Comparison of ENCODE assay signal across 8 cellular contexts in genomic region chr1:44835738-44836675, GRCh38. TPM values are rescaled to one million over a fixed set of nuclear protein-coding genes. Genes with fewer than 3 reads are reported as not detected.
A peak's percentile ranks its signal among the peaks of the same experiment; 100 is the strongest.
DNase-seq lines count a peak whose midpoint lies in the region; ATAC-seq and TF ChIP-seq lines count a peak whose summit lies in the region.

No MANE protein-coding gene starts in this region.

- CTCF ChIA-PET in Calu3 (lab: Charles Lee): interaction anchor here (0.9 kb wide), 1 partner anchor 36 kb away, joined by 4 read pairs; the partner anchor contains the start of gene PLK3

- BruUV-seq in Calu3 (replicated peaks; lab: Mats Ljungman, UMichigan): no TSS peak

- no peaks in the 10 kb centered on the region for H3K79me2 ChIP-seq in GM23338 (replicated peaks; ENCODE audit: insufficient read depth)

- intact Hi-C loops in Calu3 (cut with micrococcal nuclease; ENCODE audit: unreplicated experiment): loop anchor here (5.0 kb wide), 1 partner anchor 176 kb away; the partner anchor contains the start of genes HECTD3 and UROD
- intact Hi-C loops in left cardiac atrium (cut with DNase I): loop anchor here (5.0 to 10.0 kb wide), 5 partner anchors 49 to 466 kb away; partner anchors contain the start of genes BEST4 (in 2 of the 2), HECTD3 (in 1 of the 2) and UROD (in 1 of the 2)

- H3F3A ChIP-seq in GM23338 (replicated peaks; ENCODE audit: low read depth): no peaks in the 10 kb centered on the region

- no peak overlapping the region for H3K4me3 ChIP-seq in GM23338

- DNase-seq in Calu3 (peak; percentile 91), GM23338 (ENCODE audit: low spot score) (peak; percentile 95), NCI-H146 (lab: John Stamatoyannopoulos, UW) (peak; percentile 70), SW480 (ENCODE audit: low spot score) (peak; percentile 69), left cardiac atrium (peak; percentile 92), renal cortical epithelial cell (ENCODE audit: low read depth) (peak; percentile 74)
- DNase-seq in activated naive CD8-positive, alpha-beta T cell treated with anti-CD3 and anti-CD28 coated beads, Interleukin-2, amount 10 ng/mL, durations not matched to agents 7 days and 5 days: peak; percentile 87

- ATAC-seq in GM23338 (peak; percentile 84), left cardiac atrium (peak; percentile 82 to 86), GM19324 (IDR thresholded peaks at IDR 0.05; ENCODE audit: low FRiP score, unreplicated experiment) (no peak)
- ATAC-seq in activated naive CD8-positive, alpha-beta T cell treated with anti-CD3 and anti-CD28 coated beads, Interleukin-2, amount 10 ng/mL, durations not matched to agents 7 days and 5 days (ENCODE audit: low read depth): peak; percentile 96

- no peak overlapping the region for H3K27ac ChIP-seq in GM23338 (ENCODE audit: low read depth)

- H3K27me3 ChIP-seq in GM23338 (ENCODE audit: insufficient read depth): no peaks in the 10 kb centered on the region

- H3K4me1 Mint-ChIP-seq in Calu3 (ENCODE audit: low read depth, unreplicated experiment): no peaks in the 10 kb centered on the region
- H3K4me1 Mint-ChIP-seq in GM23338: peaks cover 12% of the 10 kb centered on the region; the same call in 2 of the 3 replicates
- H3K4me1 Mint-ChIP-seq in activated naive CD8-positive, alpha-beta T cell treated with anti-CD3 and anti-CD28 coated beads, Interleukin-2, amount 10 ng/mL, durations not matched to agents 7 days and 5 days: peaks cover 10% of the 10 kb centered on the region

- peaks cover 4% of the 10 kb centered on the region for H3K36me3 Mint-ChIP-seq in Calu3 (ENCODE audit: insufficient read depth, unreplicated experiment)
- no peaks in the 10 kb centered on the region for H3K36me3 Mint-ChIP-seq in GM23338 (ENCODE audit: low read depth)
- no peaks in the 10 kb centered on the region for H3K36me3 Mint-ChIP-seq in activated naive CD8-positive, alpha-beta T cell treated with anti-CD3 and anti-CD28 coated beads, Interleukin-2, amount 10 ng/mL, durations not matched to agents 7 days and 5 days

- TF ChIP-seq CTCF in Calu3 (IDR thresholded peaks at IDR 0.05; ENCODE audit: unreplicated experiment) (peak; percentile 85), GM23338 (conservative IDR thresholded peaks at IDR 0.05; ENCODE audit: low read depth in 2 of 2) (peak; percentile 93 to 95)

- H3K4me2 ChIP-seq in GM23338: no peak overlapping the region

- no peak overlapping the region for H2AFZ ChIP-seq in GM23338

- POLR2A ChIA-PET in activated naive CD8-positive, alpha-beta T cell treated with anti-CD3 and anti-CD28 coated beads, Interleukin-2, amount 10 ng/mL, durations not matched to agents 7 days and 5 days (lab: Charles Lee): interaction anchor here (0.6 to 1.9 kb wide), 6 partner anchors 17 to 179 kb away, joined by 3 to 9 read pairs (median 6); partner anchors contain the start of genes BTBD19, HECTD3 and PLK3

- no peaks in the 10 kb centered on the region for H3K9me2 ChIP-seq in GM23338 (ENCODE audit: insufficient read depth)

- H3K27ac Mint-ChIP-seq in Calu3 (ENCODE audit: unreplicated experiment) (no peak overlapping the region), GM23338 (no peak overlapping the region)
- H3K27ac Mint-ChIP-seq in activated naive CD8-positive, alpha-beta T cell treated with anti-CD3 and anti-CD28 coated beads, Interleukin-2, amount 10 ng/mL, durations not matched to agents 7 days and 5 days: peak overlapping the region; percentile 10

- H3K9me3 Mint-ChIP-seq in Calu3 (ENCODE audit: low read depth, unreplicated experiment): no peaks in the 10 kb centered on the region
- H3K9me3 Mint-ChIP-seq in GM23338: no peaks in the 10 kb centered on the region
- no peaks in the 10 kb centered on the region for H3K9me3 Mint-ChIP-seq in activated naive CD8-positive, alpha-beta T cell treated with anti-CD3 and anti-CD28 coated beads, Interleukin-2, amount 10 ng/mL, durations not matched to agents 7 days and 5 days

- H3K27me3 Mint-ChIP-seq in Calu3 (ENCODE audit: unreplicated experiment) (no peaks in the 10 kb centered on the region), GM23338 (ENCODE audit: insufficient read depth, low read depth, poor library complexity) (peaks cover 3% of the 10 kb centered on the region)
- H3K27me3 Mint-ChIP-seq in activated naive CD8-positive, alpha-beta T cell treated with anti-CD3 and anti-CD28 coated beads, Interleukin-2, amount 10 ng/mL, durations not matched to agents 7 days and 5 days: peaks cover 3% of the 10 kb centered on the region

- H3K36me3 ChIP-seq in GM23338 (ENCODE audit: insufficient read depth): no peaks in the 10 kb centered on the region

- H3K4me1 ChIP-seq in GM23338 (ENCODE audit: insufficient read depth): no peaks in the 10 kb centered on the region; the same call in 1 of the 2 replicates

- H4K20me1 ChIP-seq in GM23338 (replicated peaks; ENCODE audit: insufficient read depth): no peaks in the 10 kb centered on the region

- H3K4me3 Mint-ChIP-seq in Calu3 (ENCODE audit: low read depth, unreplicated experiment): no peak overlapping the region
- H3K4me3 Mint-ChIP-seq in GM23338: no peak overlapping the region
- peak overlapping the region; percentile 21 for H3K4me3 Mint-ChIP-seq in activated naive CD8-positive, alpha-beta T cell treated with anti-CD3 and anti-CD28 coated beads, Interleukin-2, amount 10 ng/mL, durations not matched to agents 7 days and 5 days

TF ChIP-seq in GM23338, 12 proteins besides CTCF, POLR2A, EP300 and RAD21 (continues in another document):
- TF ChIP-seq ZNF331 (CRISPR knock-in tag; IDR thresholded peaks at IDR 0.05; ENCODE audit: low read depth): no peak
- no peak for TF ChIP-seq STAT1 (IDR thresholded peaks at IDR 0.05; ENCODE audit: unreplicated experiment)
- no peak for TF ChIP-seq CREB1 (CRISPR knock-in tag; IDR thresholded peaks at IDR 0.05; ENCODE audit: low read depth)
- no peak for TF ChIP-seq JUNB (IDR thresholded peaks at IDR 0.05; ENCODE audit: unreplicated experiment)
- TF ChIP-seq EZH2 (IDR thresholded peaks at IDR 0.05; ENCODE audit: low read depth, unreplicated experiment): no peak

RNA-seq across cellular contexts. Expression of gene PTCH2, which starts 7.0 kb away (rescaled TPM):
- 0.76 and 0.78 TPM in 2 replicates for total RNA-seq in Calu3 (2022)
- total RNA-seq in GM23338 (2014; rRNA removed; shearing (Covaris generic)): 0.63 and 0.74 TPM in 2 replicates
- polyA plus RNA-seq in GM23338 (2016; fragmentation: Nextera tagmentation; extraction: Ambion mirVana): 0.52 and 0.74 TPM in 2 replicates
- 1 to 10 TPM; 1.0 to 1.6 TPM for total RNA-seq in activated naive CD8-positive, alpha-beta T cell treated with anti-CD3 and anti-CD28 coated beads, Interleukin-2, amount 10 ng/mL, durations not matched to agents 7 days and 5 days
- total RNA-seq in left cardiac atrium: under 1 TPM; 0.58 to 0.59 TPM
- 0.10 TPM in 1 of 2 replicates, not detected in the other for total RNA-seq in renal cortical epithelial cell

RNA-seq across cellular contexts. Expression of gene BTBD19, which starts 27.7 kb away (rescaled TPM):
- 5.2 and 5.9 TPM in 2 replicates for total RNA-seq in Calu3 (2022)
- 0.16 and 0.66 TPM in 2 replicates for total RNA-seq in GM23338 (2014; rRNA removed; shearing (Covaris generic))
- 0.33 and 0.37 TPM in 2 replicates for polyA plus RNA-seq in GM23338 (2016; fragmentation: Nextera tagmentation; extraction: Ambion mirVana)
- total RNA-seq in activated naive CD8-positive, alpha-beta T cell treated with anti-CD3 and anti-CD28 coated beads, Interleukin-2, amount 10 ng/mL, durations not matched to agents 7 days and 5 days: 1 to 10 TPM; 5.2 to 5.6 TPM
- 1 to 10 TPM; 4.0 to 8.6 TPM for total RNA-seq in left cardiac atrium
- 1.2 and 4.4 TPM in 2 replicates for total RNA-seq in renal cortical epithelial cell

RNA-seq across cellular contexts. Expression of gene DYNLT4, which starts 28.9 kb away (rescaled TPM):
- total RNA-seq in Calu3 (2022) (0.66 and 0.69 TPM in 2 replicates), left cardiac atrium (under 1 TPM; 0.71 to 0.79 TPM), renal cortical epithelial cell (0.30 and 1.7 TPM in 2 replicates)
- 0.73 TPM in 1 of 2 replicates, not detected in the other for total RNA-seq in GM23338 (2014; rRNA removed; shearing (Covaris generic))
- polyA plus RNA-seq in GM23338 (2016; fragmentation: Nextera tagmentation; extraction: Ambion mirVana): not detected in 2 replicates
- under 1 TPM; 0.43 to 0.97 TPM for total RNA-seq in activated naive CD8-positive, alpha-beta T cell treated with anti-CD3 and anti-CD28 coated beads, Interleukin-2, amount 10 ng/mL, durations not matched to agents 7 days and 5 days

RNA-seq across cellular contexts. Expression of gene PLK3, which starts 35.8 kb away (rescaled TPM):
- total RNA-seq in Calu3 (2022): 15.6 and 17.8 TPM in 2 replicates
- total RNA-seq in GM23338 (2014; rRNA removed; shearing (Covaris generic)): 11.8 and 15.1 TPM in 2 replicates
- polyA plus RNA-seq in GM23338 (2016; fragmentation: Nextera tagmentation; extraction: Ambion mirVana): 7.6 and 8.7 TPM in 2 replicates
- 10 to 100 TPM; 68.8 to 70.7 TPM for total RNA-seq in activated naive CD8-positive, alpha-beta T cell treated with anti-CD3 and anti-CD28 coated beads, Interleukin-2, amount 10 ng/mL, durations not matched to agents 7 days and 5 days
- 10 to 100 TPM in 1 of 2 donors, 1 to 10 TPM in 1; 7.6 to 16.1 TPM for total RNA-seq in left cardiac atrium
- total RNA-seq in renal cortical epithelial cell: 14.2 and 16.6 TPM in 2 replicates

RNA-seq across cellular contexts. Expression of gene BEST4, which starts 48.0 kb away (rescaled TPM):
- 0.40 TPM in 1 of 2 replicates, not detected in the other for total RNA-seq in Calu3 (2022)
- total RNA-seq in GM23338 (2014; rRNA removed; shearing (Covaris generic)): 0.58 and 0.63 TPM in 2 replicates
- 1.5 and 1.6 TPM in 2 replicates for polyA plus RNA-seq in GM23338 (2016; fragmentation: Nextera tagmentation; extraction: Ambion mirVana)
- 1 to 10 TPM; 1.3 to 1.6 TPM for total RNA-seq in activated naive CD8-positive, alpha-beta T cell treated with anti-CD3 and anti-CD28 coated beads, Interleukin-2, amount 10 ng/mL, durations not matched to agents 7 days and 5 days
- under 1 TPM; 0.12 to 0.31 TPM for total RNA-seq in left cardiac atrium
- 0.15 TPM in 1 of 2 replicates, not detected in the other for total RNA-seq in renal cortical epithelial cell
